In genomic region chr6:85864453-85865401, GRCh38 we compare ENCODE assay signal across 1 cellular context.
TF ChIP-seq lines count a peak whose summit lies in the region.

No MANE protein-coding gene starts in this region.

TF ChIP-seq in GM23338, 12 proteins besides CTCF, POLR2A, EP300 and RAD21 (continued from another document):
- no peak for TF ChIP-seq ETS1 (IDR thresholded peaks at IDR 0.05)
- TF ChIP-seq POLR2AphosphoS5 (IDR thresholded peaks at IDR 0.05; ENCODE audit: low read depth): no peak
